ENCODE assay signal across 11 cellular contexts in genomic region chr6:159959165-159959975, GRCh38. TPM values are rescaled to one million over a fixed set of nuclear protein-coding genes. Genes with fewer than 3 reads are reported as not detected.
DNase-seq lines count a peak whose midpoint lies in the region; ATAC-seq and TF ChIP-seq lines count a peak whose summit lies in the region.
"Had no signal": no experiment of that assay in that cellular context is flagged by ENCODE, and none has a peak within 500 bp of the region (broad histone marks: within the 10 kb centered on the region; RNA-seq: fewer than 3 reads in every experiment).

No MANE protein-coding gene starts in this region.

- no peak overlapping the region for H2AFZ ChIP-seq in OCI-LY1 (ENCODE audit: low read length)

- H3K27me3 ChIP-seq in OCI-LY1 (ENCODE audit: insufficient read depth, low read length) = peaks cover 11% of the 10 kb centered on the region; the same call in 1 of the 2 replicates
- no peaks in the 10 kb centered on the region for H3K27me3 ChIP-seq in WERI-Rb-1 (ENCODE audit: insufficient read depth, low read depth, severe bottlenecking)

- H3K9me3 Mint-ChIP-seq in activated T-cell treated with anti-CD3 and anti-CD28 coated beads, Interleukin-2, amount 50 U/mL, for 4 hours = no peaks in the 10 kb centered on the region
- H3K9me3 Mint-ChIP-seq: endodermal cell; natural killer cell treated with Interleukin-12 subunit alpha and Interleukin-12 subunit beta and Interleukin-15 and Interleukin-18, amount 100 ng/mL, for 72 hours had no signal

- no peak overlapping the region for H3K9ac ChIP-seq in OCI-LY1 (ENCODE audit: low read length)

- ATAC-seq in HG02610 (IDR thresholded peaks at IDR 0.05; ENCODE audit: unreplicated experiment) (peak; percentile 33), HG03460 (IDR thresholded peaks at IDR 0.05; ENCODE audit: unreplicated experiment) (no peak)
- no peak for ATAC-seq in activated T-cell treated with anti-CD3 and anti-CD28 coated beads, Interleukin-2, amount 50 U/mL, for 4 hours
- ATAC-seq: natural killer cell treated with Interleukin-12 subunit alpha and Interleukin-12 subunit beta and Interleukin-15 and Interleukin-18, amount 100 ng/mL, for 72 hours had no signal

- TF ChIP-seq CTCF in OCI-LY1 (IDR thresholded peaks at IDR 0.05; ENCODE audit: low read length) = no peak
- TF ChIP-seq CTCF in WERI-Rb-1 (IDR thresholded peaks at IDR 0.05; ENCODE audit: low read depth, low read length) = no peak

- no peak overlapping the region for H3K4me3 Mint-ChIP-seq in activated T-cell treated with anti-CD3 and anti-CD28 coated beads, Interleukin-2, amount 50 U/mL, for 4 hours
- H3K4me3 Mint-ChIP-seq: endodermal cell; natural killer cell treated with Interleukin-12 subunit alpha and Interleukin-12 subunit beta and Interleukin-15 and Interleukin-18, amount 100 ng/mL, for 72 hours had no signal

- no peaks in the 10 kb centered on the region for H3K9me2 ChIP-seq in OCI-LY1 (ENCODE audit: low read depth, low read length)

- H3K4me3 ChIP-seq in OCI-LY1 (ENCODE audit: low read depth, low read length, poor library complexity, severe bottlenecking) (no peak overlapping the region), WERI-Rb-1 (ENCODE audit: low read depth, low read length) (no peak overlapping the region)

- H3F3A ChIP-seq in OCI-LY1 (ENCODE audit: insufficient read depth, low read length) = no peaks in the 10 kb centered on the region

- peak overlapping the region; percentile 14; the same call in 1 of the 2 replicates for H3K4me2 ChIP-seq in OCI-LY1 (ENCODE audit: low read length)

- H3K9me3 ChIP-seq in OCI-LY1 (ENCODE audit: low read length) = no peaks in the 10 kb centered on the region
- no peaks in the 10 kb centered on the region for H3K9me3 ChIP-seq in WERI-Rb-1 (ENCODE audit: severe bottlenecking)

- no peaks in the 10 kb centered on the region for H3K27me3 Mint-ChIP-seq in activated T-cell treated with anti-CD3 and anti-CD28 coated beads, Interleukin-2, amount 50 U/mL, for 4 hours (ENCODE audit: low read depth)

- H3K27ac ChIP-seq in OCI-LY1 (ENCODE audit: low read depth, low read length, poor library complexity, severe bottlenecking) (no peak overlapping the region), WERI-Rb-1 (no peak overlapping the region)

- DNase-seq in GF-D8 (lab: John Stamatoyannopoulos, UW) = peak; percentile 27
- peak; percentile 13 for DNase-seq in midbrain (lab: John Stamatoyannopoulos, UW)
- no peak for DNase-seq in HK-2 (ENCODE audit: unreplicated experiment)
- DNase-seq in activated T-cell treated with anti-CD3 and anti-CD28 coated beads, Interleukin-2, amount 50 U/mL, for 4 hours = no peak
- no peak for DNase-seq in WERI-Rb-1
- DNase-seq: endodermal cell, NCI-H446 treated with DMSO at 0.1 percent for 48 hours had no signal

- no peaks in the 10 kb centered on the region for H3K79me2 ChIP-seq in OCI-LY1 (ENCODE audit: insufficient read depth, low read length)

- H3K36me3 Mint-ChIP-seq in activated T-cell treated with anti-CD3 and anti-CD28 coated beads, Interleukin-2, amount 50 U/mL, for 4 hours (ENCODE audit: insufficient read depth) = peaks cover 2% of the 10 kb centered on the region
- H3K36me3 Mint-ChIP-seq: natural killer cell treated with Interleukin-12 subunit alpha and Interleukin-12 subunit beta and Interleukin-15 and Interleukin-18, amount 100 ng/mL, for 72 hours had no signal

- no peaks in the 10 kb centered on the region for H3K4me1 ChIP-seq in OCI-LY1 (ENCODE audit: insufficient read depth, low read length, severe bottlenecking)

- H3K36me3 ChIP-seq in OCI-LY1 (ENCODE audit: insufficient read depth, low read length) (no peaks in the 10 kb centered on the region), WERI-Rb-1 (no peaks in the 10 kb centered on the region)

- H3K4me1 Mint-ChIP-seq in activated T-cell treated with anti-CD3 and anti-CD28 coated beads, Interleukin-2, amount 50 U/mL, for 4 hours (ENCODE audit: low read depth) = peaks cover 6% of the 10 kb centered on the region
- H3K4me1 Mint-ChIP-seq: endodermal cell had no signal

- H4K20me1 ChIP-seq in OCI-LY1 (ENCODE audit: insufficient read depth, low read length) = no peaks in the 10 kb centered on the region

RNA-seq across cellular contexts. Expression of gene IGF2R, which starts 9.5 kb away (rescaled TPM):
- total RNA-seq in activated T-cell treated with anti-CD3 and anti-CD28 coated beads, Interleukin-2, amount 50 U/mL, for 4 hours = 10 to 100 TPM; 44.9 to 65.3 (median 58.2) TPM

Comparison
In these comparisons a context has a peak if more than half of its experiments do, and no peak if none do; other contexts are left out.
1. DNase-seq: peak in GF-D8 (single experiment) and midbrain (single experiment); none in HK-2 (single experiment), activated T-cell treated with anti-CD3 and anti-CD28 coated beads, Interleukin-2, amount 50 U/mL, for 4 hours (single experiment) and WERI-Rb-1 (single experiment).